In the genomic region with DNA sequence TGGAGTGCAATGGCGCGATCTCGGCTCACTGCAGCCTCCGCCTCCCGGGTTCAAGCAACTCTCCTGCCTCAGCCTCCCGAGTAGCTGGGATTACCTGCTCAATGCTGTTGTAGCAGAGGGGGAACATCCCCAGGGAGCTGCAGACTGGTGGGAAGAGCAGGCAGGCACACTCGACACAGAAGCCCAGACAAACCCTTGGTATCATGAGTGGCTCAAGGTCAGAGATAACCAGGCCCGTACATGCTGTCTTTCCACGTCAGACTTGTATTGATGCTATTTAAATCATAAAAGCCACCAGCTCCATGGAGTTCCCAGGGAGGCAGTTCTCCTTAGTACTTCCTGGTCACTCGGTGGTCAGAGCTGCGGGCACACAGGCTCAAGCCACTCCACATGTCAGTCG, we compare ENCODE assay signal across 35 cellular contexts. TPM values are rescaled to one million over a fixed set of nuclear protein-coding genes. Genes with fewer than 3 reads are reported as not detected.
"Had no signal": no experiment of that assay in that cellular context is flagged by ENCODE, and none has a peak within 500 bp of the region (broad histone marks: within the 10 kb centered on the region; RNA-seq: fewer than 3 reads in every experiment).

No MANE protein-coding gene starts in this region.

- H3K27me3 ChIP-seq: MG63 had no signal

- H3K9me3 ChIP-seq: MG63 had no signal

- H3K36me3 ChIP-seq: MG63 had no signal

- H3K4me2 ChIP-seq: KMS-11 had no signal

- H3K4me3 ChIP-seq: MG63 had no signal

- H3K9ac ChIP-seq: KMS-11 had no signal

- DNase-seq: Karpas-422, Kasumi-1, KG1, MG63, MM.1S, MV-4-11, NCI-H1048, NCI-H1092, NCI-H1092 treated with DMSO at 0.1 percent for 48 hours, NCI-H1105, NCI-H1105 treated with DMSO at 0.1 percent for 48 hours, NCI-H1417, NCI-H1417 treated with DMSO at 0.1 percent for 48 hours, NCI-H1436, NCI-H1436 treated with DMSO at 0.1 percent for 48 hours, NCI-H146, NCI-H1694, NCI-H1694 treated with DMSO at 0.1 percent for 48 hours, NCI-H187, NCI-H187 treated with DMSO at 0.1 percent for 48 hours, NCI-H1930, NCI-H2029, NCI-H2029 treated with DMSO at 0.1 percent for 48 hours, NCI-H2081, NCI-H2081 treated with DMSO at 0.1 percent for 48 hours, NCI-H2107, NCI-H2171, NCI-H2171 treated with DMSO at 0.1 percent for 48 hours, NCI-H2227 treated with DMSO at 0.1 percent for 48 hours, NCI-H226, NCI-H345, NCI-H446, NCI-H446 treated with DMSO at 0.1 percent for 48 hours had no signal

- H3K27ac ChIP-seq: KMS-11 had no signal

RNA-seq across cellular contexts. Expression of a gene that starts 33.2 kb away (rescaled TPM):
- total RNA-seq: LHCN-M2 had no signal
